In genomic region chr16:30652005-30652296, GRCh38 we compare ENCODE assay signal across 8 cellular contexts. TPM values are rescaled to one million over a fixed set of nuclear protein-coding genes. Genes with fewer than 3 reads are reported as not detected.
A peak's percentile ranks its signal among the peaks of the same experiment; 100 is the strongest.
DNase-seq lines count a peak whose midpoint lies in the region; ATAC-seq and TF ChIP-seq lines count a peak whose summit lies in the region.

No MANE protein-coding gene starts in this region.

- peak overlapping the region; percentile 89 for H3K4me3 Mint-ChIP-seq in activated T-helper 1 cell treated with anti-CD3 and anti-CD28 coated beads, Interleukin-12 subunit alpha, Interleukin-12 subunit beta, Interleukin-2, Interleukin-4 antibody, amounts not matched to agents 30 ng/mL and 10 ng/mL and 1 ng/mL, durations not matched to agents 14 hours and 24 hours and 36 hours
- H3K4me3 Mint-ChIP-seq in stimulated activated memory B cell treated with anti-CD40 and anti-IgM and Interleukin-4, amounts not matched to agents 10 μg/mL and 1 μg/mL and 100 μg/mL, for 72 hours, result peak overlapping the region; percentile 94

- H3K27me3 Mint-ChIP-seq in activated T-helper 1 cell treated with anti-CD3 and anti-CD28 coated beads, Interleukin-12 subunit alpha, Interleukin-12 subunit beta, Interleukin-2, Interleukin-4 antibody, amounts not matched to agents 30 ng/mL and 10 ng/mL and 1 ng/mL, durations not matched to agents 14 hours and 24 hours and 36 hours (ENCODE audit: insufficient read depth), result no peaks in the 10 kb centered on the region
- H3K27me3 Mint-ChIP-seq in stimulated activated memory B cell treated with anti-CD40 and anti-IgM and Interleukin-4, amounts not matched to agents 10 μg/mL and 1 μg/mL and 100 μg/mL, for 72 hours, result no peaks in the 10 kb centered on the region

- peaks cover 36% of the 10 kb centered on the region for H3K4me1 Mint-ChIP-seq in activated T-helper 1 cell treated with anti-CD3 and anti-CD28 coated beads, Interleukin-12 subunit alpha, Interleukin-12 subunit beta, Interleukin-2, Interleukin-4 antibody, amounts not matched to agents 30 ng/mL and 10 ng/mL and 1 ng/mL, durations not matched to agents 14 hours and 24 hours and 36 hours (ENCODE audit: low read depth)
- peaks cover 29% of the 10 kb centered on the region for H3K4me1 Mint-ChIP-seq in stimulated activated memory B cell treated with anti-CD40 and anti-IgM and Interleukin-4, amounts not matched to agents 10 μg/mL and 1 μg/mL and 100 μg/mL, for 72 hours

- H3K9ac ChIP-seq in iPS-18a (ENCODE audit: low read length), result no peak overlapping the region

- H3K36me3 Mint-ChIP-seq in activated T-helper 1 cell treated with anti-CD3 and anti-CD28 coated beads, Interleukin-12 subunit alpha, Interleukin-12 subunit beta, Interleukin-2, Interleukin-4 antibody, amounts not matched to agents 30 ng/mL and 10 ng/mL and 1 ng/mL, durations not matched to agents 14 hours and 24 hours and 36 hours (ENCODE audit: low read depth), result peaks cover 40% of the 10 kb centered on the region
- peaks cover 34% of the 10 kb centered on the region for H3K36me3 Mint-ChIP-seq in stimulated activated memory B cell treated with anti-CD40 and anti-IgM and Interleukin-4, amounts not matched to agents 10 μg/mL and 1 μg/mL and 100 μg/mL, for 72 hours

- no peaks in the 10 kb centered on the region for H3K9me3 Mint-ChIP-seq in activated T-helper 1 cell treated with anti-CD3 and anti-CD28 coated beads, Interleukin-12 subunit alpha, Interleukin-12 subunit beta, Interleukin-2, Interleukin-4 antibody, amounts not matched to agents 30 ng/mL and 10 ng/mL and 1 ng/mL, durations not matched to agents 14 hours and 24 hours and 36 hours
- H3K9me3 Mint-ChIP-seq in stimulated activated memory B cell treated with anti-CD40 and anti-IgM and Interleukin-4, amounts not matched to agents 10 μg/mL and 1 μg/mL and 100 μg/mL, for 72 hours, result no peaks in the 10 kb centered on the region

- H3K27ac Mint-ChIP-seq in activated T-helper 1 cell treated with anti-CD3 and anti-CD28 coated beads, Interleukin-12 subunit alpha, Interleukin-12 subunit beta, Interleukin-2, Interleukin-4 antibody, amounts not matched to agents 30 ng/mL and 10 ng/mL and 1 ng/mL, durations not matched to agents 14 hours and 24 hours and 36 hours, result peak overlapping the region; percentile 86
- H3K27ac Mint-ChIP-seq in stimulated activated memory B cell treated with anti-CD40 and anti-IgM and Interleukin-4, amounts not matched to agents 10 μg/mL and 1 μg/mL and 100 μg/mL, for 72 hours, result peak overlapping the region; percentile 90

- intact Hi-C loops in activated T-helper 1 cell treated with anti-CD3 and anti-CD28 coated beads, Interleukin-12 subunit alpha, Interleukin-12 subunit beta, Interleukin-2, Interleukin-4 antibody, amounts not matched to agents 30 ng/mL and 10 ng/mL and 1 ng/mL, durations not matched to agents 14 hours and 24 hours and 36 hours (cut with micrococcal nuclease), result loop anchor here (5.0 to 10.0 kb wide), 3 partner anchors 677 to 825 kb away; partner anchors contain the start of genes CDIPT and TAOK2

- ATAC-seq in stimulated activated memory B cell treated with anti-CD40 and anti-IgM and Interleukin-4, amounts not matched to agents 10 μg/mL and 1 μg/mL and 100 μg/mL, for 72 hours, result no peak
- ATAC-seq in HG02642 (IDR thresholded peaks at IDR 0.05; ENCODE audit: poor library complexity, unreplicated experiment), result no peak

- DNase-seq in HL-60 (ENCODE audit: low read depth in 1 of 2, low spot score in 1 of 2) (no peak), HK-2 (ENCODE audit: unreplicated experiment) (no peak), NCI-H2081 (lab: John Stamatoyannopoulos, UW) (no peak), HCEC 1CT (no peak)
- no peak for DNase-seq in activated T-helper 1 cell treated with anti-CD3 and anti-CD28 coated beads, Interleukin-12 subunit alpha, Interleukin-12 subunit beta, Interleukin-2, Interleukin-4 antibody, amounts not matched to agents 30 ng/mL and 10 ng/mL and 1 ng/mL, durations not matched to agents 14 hours and 24 hours and 36 hours (ENCODE audit: low spot score)

- no peaks in the 10 kb centered on the region for H3K9me3 ChIP-seq in iPS-18a (ENCODE audit: control insufficient read depth, low read depth, low read length)

- H3K27me3 ChIP-seq in HL-60 (ENCODE audit: insufficient read depth, poor library complexity, severe bottlenecking), result no peaks in the 10 kb centered on the region
- H3K27me3 ChIP-seq in iPS-18a (ENCODE audit: control insufficient read depth, insufficient read depth, low read length), result peaks cover 18% of the 10 kb centered on the region

- TF ChIP-seq CTCF in HL-60 (IDR thresholded peaks at IDR 0.05; ENCODE audit: insufficient read depth, low read length), result no peak

- H3K27ac ChIP-seq in HL-60 (replicated peaks) (peak overlapping the region; percentile 87), iPS-18a (ENCODE audit: low read length) (no peak overlapping the region)

- H3K36me3 ChIP-seq in iPS-18a (ENCODE audit: control insufficient read depth, low read depth, low read length), result no peaks in the 10 kb centered on the region

- peaks cover 8% of the 10 kb centered on the region for H3K4me1 ChIP-seq in iPS-18a (ENCODE audit: control insufficient read depth, low read depth, low read length)

- H3K4me3 ChIP-seq in HL-60 (replicated peaks; ENCODE audit: insufficient read depth, low read length) (peak overlapping the region; percentile 85), iPS-18a (ENCODE audit: low read length) (peak overlapping the region; percentile 77)

RNA-seq across cellular contexts. Expression of gene PRR14, which starts 1.2 kb away (rescaled TPM):
- total RNA-seq in activated T-helper 1 cell treated with anti-CD3 and anti-CD28 coated beads, Interleukin-12 subunit alpha, Interleukin-12 subunit beta, Interleukin-2, Interleukin-4 antibody, amounts not matched to agents 30 ng/mL and 10 ng/mL and 1 ng/mL, durations not matched to agents 14 hours and 24 hours and 36 hours, result 91.9 and 97.4 TPM in 2 replicates

RNA-seq across cellular contexts. Expression of gene FBRS, which starts 6.3 kb away (rescaled TPM):
- total RNA-seq in activated T-helper 1 cell treated with anti-CD3 and anti-CD28 coated beads, Interleukin-12 subunit alpha, Interleukin-12 subunit beta, Interleukin-2, Interleukin-4 antibody, amounts not matched to agents 30 ng/mL and 10 ng/mL and 1 ng/mL, durations not matched to agents 14 hours and 24 hours and 36 hours, result 116 and 125 TPM in 2 replicates

RNA-seq across cellular contexts. Expression of gene ZNF689, which starts 41.8 kb away (rescaled TPM):
- 14.7 TPM in 2 replicates for total RNA-seq in activated T-helper 1 cell treated with anti-CD3 and anti-CD28 coated beads, Interleukin-12 subunit alpha, Interleukin-12 subunit beta, Interleukin-2, Interleukin-4 antibody, amounts not matched to agents 30 ng/mL and 10 ng/mL and 1 ng/mL, durations not matched to agents 14 hours and 24 hours and 36 hours

RNA-seq across cellular contexts. Expression of gene SRCAP, which starts 47.0 kb away (rescaled TPM):
- total RNA-seq in activated T-helper 1 cell treated with anti-CD3 and anti-CD28 coated beads, Interleukin-12 subunit alpha, Interleukin-12 subunit beta, Interleukin-2, Interleukin-4 antibody, amounts not matched to agents 30 ng/mL and 10 ng/mL and 1 ng/mL, durations not matched to agents 14 hours and 24 hours and 36 hours, result 91.1 and 93.4 TPM in 2 replicates
